Comparison of ENCODE assay signal across 25 cellular contexts in genomic region chr20:47058236-47058635, GRCh38.
"Had no signal": no experiment of that assay in that cellular context is flagged by ENCODE, and none has a peak within 500 bp of the region (broad histone marks: within the 10 kb centered on the region; RNA-seq: fewer than 3 reads in every experiment).

No MANE protein-coding gene starts in this region.

- DNase-seq: stimulated activated CD4-positive, alpha-beta T cell treated with anti-CD3 and anti-CD28 coated beads, Interleukin-2, amount 100 ng/mL, for 24 hours; stimulated activated CD4-positive, alpha-beta T cell treated with anti-CD3 and anti-CD28 coated beads, Interleukin-2, amount 100 ng/mL, for 48 hours; stimulated activated CD4-positive, alpha-beta T cell treated with anti-CD3 and anti-CD28 coated beads, Interleukin-4, amount 100 ng/mL, for 1 hour; stimulated activated CD4-positive, alpha-beta T cell treated with anti-CD3 and anti-CD28 coated beads, Interleukin-4, amount 100 ng/mL, for 24 hours; stimulated activated CD4-positive, alpha-beta T cell treated with anti-CD3 and anti-CD28 coated beads, Interleukin-4, amount 100 ng/mL, for 4 hours; stimulated activated naive B cell treated with anti-CD40 and anti-IgM and Interleukin-4, amounts not matched to agents 10 μg/mL and 1 μg/mL and 100 μg/mL, for 72 hours; stimulated activated naive CD4-positive, alpha-beta T cell; stimulated activated naive CD4-positive, alpha-beta T cell treated with Interleukin-2 at 50 U/mL for 16 hours; stimulated activated naive CD8-positive, alpha-beta T cell treated with anti-CD3 and anti-CD28 coated beads, Interleukin-15, amount 100 ng/mL, for 72 hours; stimulated activated naive CD8-positive, alpha-beta T cell treated with anti-CD3 and anti-CD28 coated beads, Interleukin-15, Interleukin-2, amounts not matched to agents 100 U/mL and 50 U/mL, for 24 hours; stomach; substantia nigra; testis; thyroid gland; tibial artery; transverse colon; trophoblast cell; upper lobe of left lung; upper lobe of right lung; uterus had no signal

- H3K36me3 ChIP-seq: stomach, suprapubic skin, thoracic aorta, thyroid gland, tibial artery, transverse colon, upper lobe of left lung, upper lobe of right lung, uterus, vagina had no signal

- H3K9me3 ChIP-seq: stomach, suprapubic skin, testis, thoracic aorta, thyroid gland, tibial artery, transverse colon, upper lobe of left lung, upper lobe of right lung, uterus, vagina had no signal

- H3K27me3 ChIP-seq: stomach, suprapubic skin, testis, thyroid gland, transverse colon, upper lobe of left lung, uterus, vagina had no signal

- ATAC-seq: stimulated activated effector memory CD8-positive, alpha-beta T cell treated with anti-CD3 and anti-CD28 coated beads, Interleukin-12 subunit alpha, Interleukin-12 subunit beta, amount 100 ng/mL, for 72 hours; stimulated activated memory B cell treated with anti-CD40 and anti-IgM and Interleukin-4, amounts not matched to agents 10 μg/mL and 1 μg/mL and 100 μg/mL, for 72 hours; stimulated activated naive B cell treated with anti-CD40 and anti-IgM and Interleukin-4, amounts not matched to agents 10 μg/mL and 1 μg/mL and 100 μg/mL, for 72 hours; stimulated activated naive CD8-positive, alpha-beta T cell treated with anti-CD3 and anti-CD28 coated beads, Interleukin-15, amount 100 ng/mL, for 72 hours; stimulated activated naive CD8-positive, alpha-beta T cell treated with anti-CD3 and anti-CD28 coated beads, Interleukin-15, Interleukin-2, amounts not matched to agents 100 U/mL and 50 U/mL, for 24 hours; upper lobe of right lung had no signal

- H3K4me1 ChIP-seq: testis, tibial artery, upper lobe of left lung, upper lobe of right lung, uterus had no signal

- H3K4me3 ChIP-seq: stomach, suprapubic skin, testis, thoracic aorta, thyroid gland, tibial artery, transverse colon, upper lobe of left lung, upper lobe of right lung, uterus, vagina had no signal

- H3K27ac ChIP-seq: suprapubic skin, testis, thoracic aorta, thyroid gland, tibial artery, transverse colon, upper lobe of left lung, upper lobe of right lung, uterus, vagina had no signal
